Comparison of ENCODE assay signal across 10 cellular contexts in genomic region chr16:2056077-2056476, GRCh38. TPM values are rescaled to one million over a fixed set of nuclear protein-coding genes. Genes with fewer than 3 reads are reported as not detected.
DNase-seq lines count a peak whose midpoint lies in the region; ATAC-seq and TF ChIP-seq lines count a peak whose summit lies in the region.
"Had no signal": no experiment of that assay in that cellular context is flagged by ENCODE, and none has a peak within 500 bp of the region (broad histone marks: within the 10 kb centered on the region; RNA-seq: fewer than 3 reads in every experiment).

No MANE protein-coding gene starts in this region.

- 85 to 86% methylated on average over 7 to 15 of the region's 15 CpGs for WGBS in testis, 2 donors

- H3K27ac ChIP-seq in right atrium auricular region (no peak overlapping the region), upper lobe of right lung (no peak overlapping the region), testis (no peak overlapping the region)

- H3K27me3 ChIP-seq in right atrium auricular region: no peaks in the 10 kb centered on the region
- H3K27me3 ChIP-seq in upper lobe of right lung: no peaks in the 10 kb centered on the region
- no peaks in the 10 kb centered on the region for H3K27me3 ChIP-seq in testis

- DNase-seq in Right ventricle myocardium inferior (ENCODE audit: missing footprints): no peak
- DNase-seq in right atrium auricular region (ENCODE audit: low spot score): no peak
- peak; percentile 45 for DNase-seq in fibroblast of villous mesenchyme (ENCODE audit: low read depth)
- DNase-seq in upper lobe of right lung: no peak
- no peak for DNase-seq in hippocampal formation (lab: John Stamatoyannopoulos, UW)
- no peak for DNase-seq in testis
- DNase-seq: SHP77 treated with DMSO at 0.1 percent for 48 hours; stimulated activated CD4-positive, alpha-beta T cell treated with anti-CD3 and anti-CD28 coated beads, Interleukin-4, amount 100 ng/mL, for 1 hour had no signal

- no peak for TF ChIP-seq POLR2A in testis (IDR thresholded peaks at IDR 0.05)

- peak in 1 of 2 donors; percentile 38 for TF ChIP-seq CTCF in right atrium auricular region (IDR thresholded peaks at IDR 0.05)
- TF ChIP-seq CTCF in fibroblast of villous mesenchyme (IDR thresholded peaks at IDR 0.05; ENCODE audit: insufficient read depth, low read depth, low read length): peak; percentile 53
- peak; percentile 40 for TF ChIP-seq CTCF in upper lobe of right lung (IDR thresholded peaks at IDR 0.05)
- TF ChIP-seq CTCF in testis (IDR thresholded peaks at IDR 0.05): no peak

- intact Hi-C loops in Right ventricle myocardium inferior (cut with DNase I) (loop anchor here (1.0 kb wide), 1 partner anchor 33 kb away; no protein-coding TSS in a partner anchor), upper lobe of right lung (cut with DNase I) (no loop called here), testis (cut with DNase I; ENCODE audit: low total_unique reads) (no loop called here)

- H3K4me1 ChIP-seq in right atrium auricular region (no peaks in the 10 kb centered on the region), upper lobe of right lung (no peaks in the 10 kb centered on the region), testis (no peaks in the 10 kb centered on the region)

- H3K9me3 ChIP-seq in right atrium auricular region (no peaks in the 10 kb centered on the region), upper lobe of right lung (no peaks in the 10 kb centered on the region), testis (no peaks in the 10 kb centered on the region)

- ATAC-seq in Right ventricle myocardium inferior: peak; percentile 27
- ATAC-seq in upper lobe of right lung: peak; percentile 55

- no peak overlapping the region for H3K4me3 ChIP-seq in right atrium auricular region
- H3K4me3 ChIP-seq in fibroblast of villous mesenchyme (ENCODE audit: low read depth, low read length): no peak overlapping the region
- no peak overlapping the region for H3K4me3 ChIP-seq in upper lobe of right lung
- no peak overlapping the region for H3K4me3 ChIP-seq in testis

- H3K36me3 ChIP-seq in right atrium auricular region (peaks cover 38% of the 10 kb centered on the region), upper lobe of right lung (peaks cover 68% of the 10 kb centered on the region), testis (ENCODE audit: low read depth, missing control alignments) (no peaks in the 10 kb centered on the region)

RNA-seq across cellular contexts. Expression of gene TSC2, which starts 8.3 kb away (rescaled TPM):
- total RNA-seq in Right ventricle myocardium inferior: 62.8 TPM
- 10 to 100 TPM; 42.4 to 43.2 TPM for total RNA-seq in right atrium auricular region
- total RNA-seq in fibroblast of villous mesenchyme: 62.6 and 69.9 TPM in 2 replicates
- total RNA-seq in upper lobe of right lung: 119 TPM
- 100 to 1,000 TPM; 222 to 271 TPM for total RNA-seq in testis
- 136 TPM for polyA plus RNA-seq in testis (ENCODE audit: insufficient read depth, low read depth, low replicate concordance)

RNA-seq across cellular contexts. Expression of gene NTHL1, which starts 8.4 kb away (rescaled TPM):
- total RNA-seq in Right ventricle myocardium inferior (23.3 TPM), right atrium auricular region (10 to 100 TPM; 10.3 to 17.7 TPM), fibroblast of villous mesenchyme (25.5 and 31.9 TPM in 2 replicates), upper lobe of right lung (26.4 TPM), testis (10 to 100 TPM; 24.6 to 35.6 TPM)
- 18.0 TPM for polyA plus RNA-seq in testis (ENCODE audit: insufficient read depth, low read depth, low replicate concordance)

RNA-seq across cellular contexts. Expression of gene NHERF2, which starts 29.4 kb away (rescaled TPM):
- 292 TPM for total RNA-seq in Right ventricle myocardium inferior
- 100 to 1,000 TPM; 187 to 213 TPM for total RNA-seq in right atrium auricular region
- 52.7 and 59.3 TPM in 2 replicates for total RNA-seq in fibroblast of villous mesenchyme
- total RNA-seq in upper lobe of right lung: 363 TPM
- total RNA-seq in testis: 10 to 100 TPM; 54.1 to 59.9 TPM
- 50.6 TPM for polyA plus RNA-seq in testis (ENCODE audit: insufficient read depth, low read depth, low replicate concordance)

RNA-seq across cellular contexts. Expression of gene NPW, which starts 36.5 kb away (rescaled TPM):
- total RNA-seq in Right ventricle myocardium inferior: not detected
- not detected for total RNA-seq in right atrium auricular region
- total RNA-seq in fibroblast of villous mesenchyme: 0.32 and 1.3 TPM in 2 replicates
- total RNA-seq in upper lobe of right lung: not detected
- 1 to 10 TPM; 7.3 to 8.2 TPM for total RNA-seq in testis
- 3.9 TPM for polyA plus RNA-seq in testis (ENCODE audit: insufficient read depth, low read depth, low replicate concordance)
- total RNA-seq: mononuclear cell had no signal
- polyA plus RNA-seq: CD14-positive monocyte had no signal

RNA-seq across cellular contexts. Expression of gene ZNF598, which starts 46.5 kb away (rescaled TPM):
- total RNA-seq in Right ventricle myocardium inferior: 18.5 TPM
- 10 to 100 TPM; 11.4 to 19.9 TPM for total RNA-seq in right atrium auricular region
- total RNA-seq in fibroblast of villous mesenchyme: 23.5 and 27.6 TPM in 2 replicates
- total RNA-seq in upper lobe of right lung: 38.2 TPM
- total RNA-seq in testis: 10 to 100 TPM; 80.4 to 94.6 TPM
- 46.3 TPM for polyA plus RNA-seq in testis (ENCODE audit: insufficient read depth, low read depth, low replicate concordance)

Comparison
In these comparisons a context has a peak if more than half of its experiments do, and no peak if none do; other contexts are left out.
1. CTCF ChIP-seq: peak in fibroblast of villous mesenchyme (single experiment) and upper lobe of right lung (single experiment); none in testis (0 of 3).